Comparison of ENCODE assay signal across 11 cellular contexts in genomic region chr4:148061139-148061476, GRCh38.
DNase-seq lines count a peak whose midpoint lies in the region; ATAC-seq and TF ChIP-seq lines count a peak whose summit lies in the region.
"Had no signal": no experiment of that assay in that cellular context is flagged by ENCODE, and none has a peak within 500 bp of the region (broad histone marks: within the 10 kb centered on the region; RNA-seq: fewer than 3 reads in every experiment).

No MANE protein-coding gene starts in this region.

- H3K79me2 ChIP-seq in OCI-LY1 (ENCODE audit: insufficient read depth, low read length), result no peaks in the 10 kb centered on the region

- no peak for DNase-seq in left ventricle myocardium inferior
- no peak for DNase-seq in right cardiac atrium
- no peak for DNase-seq in epithelial cell of prostate (ENCODE audit: low read depth, low spot score)
- no peak for DNase-seq in stimulated activated naive CD8-positive, alpha-beta T cell treated with anti-CD3 and anti-CD28 coated beads, Interleukin-15, amount 100 ng/mL, for 72 hours
- DNase-seq in NCI-H2107 (lab: John Stamatoyannopoulos, UW), result no peak
- DNase-seq in NOMO-1 treated with DMSO at 0.1 percent for 48 hours (lab: John Stamatoyannopoulos, UW; ENCODE audit: unreplicated experiment), result no peak
- DNase-seq: AML-193, MG63, NCI-H2227 treated with DMSO at 0.1 percent for 48 hours had no signal

- no peaks in the 10 kb centered on the region for H3F3A ChIP-seq in OCI-LY1 (ENCODE audit: insufficient read depth, low read length)

- H4K20me1 ChIP-seq in OCI-LY1 (ENCODE audit: insufficient read depth, low read length), result no peaks in the 10 kb centered on the region

- H3K9me3 ChIP-seq in left ventricle myocardium inferior (replicated peaks) (no peaks in the 10 kb centered on the region), right cardiac atrium (ENCODE audit: control insufficient read depth, low read length) (no peaks in the 10 kb centered on the region), OCI-LY1 (ENCODE audit: low read length) (no peaks in the 10 kb centered on the region)
- H3K9me3 ChIP-seq: MG63 had no signal

- H3K4me1 ChIP-seq in left ventricle myocardium inferior (peaks cover 75% of the 10 kb centered on the region), right cardiac atrium (ENCODE audit: control insufficient read depth, insufficient read depth, low read length) (peaks cover 14% of the 10 kb centered on the region), OCI-LY1 (ENCODE audit: insufficient read depth, low read length, severe bottlenecking) (peaks cover 72% of the 10 kb centered on the region)

- H3K36me3 ChIP-seq in left ventricle myocardium inferior (peaks cover 18% of the 10 kb centered on the region), OCI-LY1 (ENCODE audit: insufficient read depth, low read length) (no peaks in the 10 kb centered on the region)
- H3K36me3 ChIP-seq: MG63 had no signal

- no peaks in the 10 kb centered on the region for H3K9me3 Mint-ChIP-seq in stimulated activated naive CD8-positive, alpha-beta T cell treated with anti-CD3 and anti-CD28 coated beads, Interleukin-15, amount 100 ng/mL, for 72 hours

- H3K27ac ChIP-seq in left ventricle myocardium inferior (replicated peaks) (peak overlapping the region; percentile 90), right cardiac atrium (ENCODE audit: low read length) (no peak overlapping the region), OCI-LY1 (ENCODE audit: low read depth, low read length, poor library complexity, severe bottlenecking) (no peak overlapping the region), epithelial cell of prostate (peak overlapping the region; percentile 15)

- no peak overlapping the region for H2AFZ ChIP-seq in OCI-LY1 (ENCODE audit: low read length)

- H3K9me2 ChIP-seq in OCI-LY1 (ENCODE audit: low read depth, low read length), result no peaks in the 10 kb centered on the region

- no peak overlapping the region for H3K9ac ChIP-seq in OCI-LY1 (ENCODE audit: low read length)

- no peaks in the 10 kb centered on the region for H3K27me3 Mint-ChIP-seq in stimulated activated naive CD8-positive, alpha-beta T cell treated with anti-CD3 and anti-CD28 coated beads, Interleukin-15, amount 100 ng/mL, for 72 hours

- H3K4me1 Mint-ChIP-seq in stimulated activated naive CD8-positive, alpha-beta T cell treated with anti-CD3 and anti-CD28 coated beads, Interleukin-15, amount 100 ng/mL, for 72 hours, result peaks cover 57% of the 10 kb centered on the region

- TF ChIP-seq CTCF in left ventricle myocardium inferior (IDR thresholded peaks at IDR 0.05; ENCODE audit: borderline replicate concordance) (no peak), OCI-LY1 (IDR thresholded peaks at IDR 0.05; ENCODE audit: low read length) (no peak)

- intact Hi-C loops in left ventricle myocardium inferior (cut with micrococcal nuclease), result no loop called here
- intact Hi-C loops in right cardiac atrium (cut with DNase I), result no loop called here

- H3K4me3 Mint-ChIP-seq in stimulated activated naive CD8-positive, alpha-beta T cell treated with anti-CD3 and anti-CD28 coated beads, Interleukin-15, amount 100 ng/mL, for 72 hours, result peak overlapping the region; percentile 68 to 85

- WGBS in right cardiac atrium, result 36% methylated on average over 4 of the region's 4 CpGs

- H3K4me3 ChIP-seq in left ventricle myocardium inferior (no peak overlapping the region), right cardiac atrium (ENCODE audit: low read length) (no peak overlapping the region), OCI-LY1 (ENCODE audit: low read depth, low read length, poor library complexity, severe bottlenecking) (peak overlapping the region; percentile 6)
- H3K4me3 ChIP-seq: MG63 had no signal

- H3K27me3 ChIP-seq in left ventricle myocardium inferior (ENCODE audit: low read depth) (no peaks in the 10 kb centered on the region), right cardiac atrium (ENCODE audit: control insufficient read depth, insufficient read depth) (no peaks in the 10 kb centered on the region), OCI-LY1 (ENCODE audit: insufficient read depth, low read length) (no peaks in the 10 kb centered on the region)
- H3K27me3 ChIP-seq: MG63 had no signal

- peak overlapping the region; percentile 86 to 93 for H3K27ac Mint-ChIP-seq in stimulated activated naive CD8-positive, alpha-beta T cell treated with anti-CD3 and anti-CD28 coated beads, Interleukin-15, amount 100 ng/mL, for 72 hours

- no peak overlapping the region for H3K4me2 ChIP-seq in OCI-LY1 (ENCODE audit: low read length)

- ATAC-seq in right cardiac atrium (no peak), GM21786 (IDR thresholded peaks at IDR 0.05; ENCODE audit: unreplicated experiment) (no peak)
- peak; percentile 19 for ATAC-seq in stimulated activated naive CD8-positive, alpha-beta T cell treated with anti-CD3 and anti-CD28 coated beads, Interleukin-15, amount 100 ng/mL, for 72 hours

Comparison
In these comparisons a context has a peak if more than half of its experiments do, and no peak if none do; other contexts are left out.
1. H3K27ac ChIP-seq: peak in left ventricle myocardium inferior (single experiment) and epithelial cell of prostate (single experiment); none in right cardiac atrium (single experiment) and OCI-LY1 (single experiment).